In genomic region chr1:6259491-6260362, GRCh38 we compare ENCODE assay signal across 8 cellular contexts. TPM values are rescaled to one million over a fixed set of nuclear protein-coding genes. Genes with fewer than 3 reads are reported as not detected.
A peak's percentile ranks its signal among the peaks of the same experiment; 100 is the strongest.
DNase-seq lines count a peak whose midpoint lies in the region; ATAC-seq and TF ChIP-seq lines count a peak whose summit lies in the region.

No MANE protein-coding gene starts in this region.

- H3K4me3 Mint-ChIP-seq in activated T-helper 2 cell treated with anti-CD3 and anti-CD28 coated beads, Interferon-gamma antibody, Interleukin-2, Interleukin-4, amounts not matched to agents 10 μg/mL and 5 μg/mL and 100 μg/mL, durations not matched to agents 14 hours and 24 hours and 36 hours (ENCODE audit: low read depth): peak overlapping the region; percentile 62

- intact Hi-C loops in activated T-helper 2 cell treated with anti-CD3 and anti-CD28 coated beads, Interferon-gamma antibody, Interleukin-2, Interleukin-4, amounts not matched to agents 10 μg/mL and 5 μg/mL and 100 μg/mL, durations not matched to agents 14 hours and 24 hours and 36 hours (cut with micrococcal nuclease): no loop called here

- peaks cover 19% of the 10 kb centered on the region for H3K27me3 Mint-ChIP-seq in activated T-helper 2 cell treated with anti-CD3 and anti-CD28 coated beads, Interferon-gamma antibody, Interleukin-2, Interleukin-4, amounts not matched to agents 10 μg/mL and 5 μg/mL and 100 μg/mL, durations not matched to agents 14 hours and 24 hours and 36 hours (ENCODE audit: low read depth)

- TF ChIP-seq CTCF in GM06990 (IDR thresholded peaks at IDR 0.05; ENCODE audit: insufficient read depth, low read length, poor library complexity, severe bottlenecking) (no peak), RWPE2 (IDR thresholded peaks at IDR 0.05; ENCODE audit: poor library complexity, severe bottlenecking) (no peak), omental fat pad (IDR thresholded peaks at IDR 0.05) (no peak)

- H3K4me3 ChIP-seq in GM06990 (replicated peaks; ENCODE audit: low read depth, low read length) (peak overlapping the region; percentile 59), RWPE2 (ENCODE audit: severe bottlenecking) (peak overlapping the region; percentile 69)

- DNase-seq in GM06990 (ENCODE audit: extremely low read depth, insufficient read length) (peak; percentile 85), RWPE2 (ENCODE audit: low spot score) (peak; percentile 84), fibroblast of the conjunctiva (ENCODE audit: low read depth) (peak; percentile 47), omental fat pad (ENCODE audit: low spot score) (peak; percentile 76), superior temporal gyrus (ENCODE audit: extremely low spot score) (peak; percentile 25), COLO829 (ENCODE audit: low spot score) (no peak)
- peak; percentile 74 for DNase-seq in activated T-helper 2 cell treated with anti-CD3 and anti-CD28 coated beads, Interferon-gamma antibody, Interleukin-2, Interleukin-4, amounts not matched to agents 10 μg/mL and 5 μg/mL and 100 μg/mL, durations not matched to agents 14 hours and 24 hours and 36 hours (ENCODE audit: low spot score)

- peak overlapping the region; percentile 31 for H3K27ac ChIP-seq in RWPE2 (ENCODE audit: poor library complexity, severe bottlenecking)

- H3K4me1 Mint-ChIP-seq in activated T-helper 2 cell treated with anti-CD3 and anti-CD28 coated beads, Interferon-gamma antibody, Interleukin-2, Interleukin-4, amounts not matched to agents 10 μg/mL and 5 μg/mL and 100 μg/mL, durations not matched to agents 14 hours and 24 hours and 36 hours (ENCODE audit: low read depth): peaks cover 2% of the 10 kb centered on the region

- H3K36me3 ChIP-seq in GM06990 (ENCODE audit: control insufficient read depth, insufficient read depth, low read length) (no peaks in the 10 kb centered on the region; the same call in 1 of the 2 replicates), RWPE2 (ENCODE audit: low read depth) (0 out of 2 replicates have a peak, but pooled peaks cover 3% of the 10 kb centered on the region)

- no peak overlapping the region for H3K27ac Mint-ChIP-seq in activated T-helper 2 cell treated with anti-CD3 and anti-CD28 coated beads, Interferon-gamma antibody, Interleukin-2, Interleukin-4, amounts not matched to agents 10 μg/mL and 5 μg/mL and 100 μg/mL, durations not matched to agents 14 hours and 24 hours and 36 hours

- H3K9me3 Mint-ChIP-seq in activated T-helper 2 cell treated with anti-CD3 and anti-CD28 coated beads, Interferon-gamma antibody, Interleukin-2, Interleukin-4, amounts not matched to agents 10 μg/mL and 5 μg/mL and 100 μg/mL, durations not matched to agents 14 hours and 24 hours and 36 hours: no peaks in the 10 kb centered on the region

- peaks cover 5% of the 10 kb centered on the region for H3K4me1 ChIP-seq in RWPE2 (ENCODE audit: insufficient read depth, poor library complexity, severe bottlenecking)

- no peaks in the 10 kb centered on the region for H3K9me3 ChIP-seq in RWPE2 (ENCODE audit: severe bottlenecking)

- ATAC-seq in HG03571 (IDR thresholded peaks at IDR 0.05; ENCODE audit: unreplicated experiment): peak; percentile 52
- ATAC-seq in RWPE2 (ENCODE audit: low read depth): peak; percentile 47
- ATAC-seq in omental fat pad (ENCODE audit: low FRiP score): peak; percentile 52

- H3K27me3 ChIP-seq in GM06990 (replicated peaks; ENCODE audit: control insufficient read depth, insufficient read depth, low read length): no peaks in the 10 kb centered on the region; the same call in 1 of the 2 replicates
- H3K27me3 ChIP-seq in RWPE2 (ENCODE audit: insufficient read depth, poor library complexity, severe bottlenecking): no peaks in the 10 kb centered on the region

- H3K36me3 Mint-ChIP-seq in activated T-helper 2 cell treated with anti-CD3 and anti-CD28 coated beads, Interferon-gamma antibody, Interleukin-2, Interleukin-4, amounts not matched to agents 10 μg/mL and 5 μg/mL and 100 μg/mL, durations not matched to agents 14 hours and 24 hours and 36 hours (ENCODE audit: low read depth): no peaks in the 10 kb centered on the region

RNA-seq across cellular contexts. Expression of gene GPR153, which starts 1.2 kb away (rescaled TPM):
- 1.5 TPM in 2 replicates for total RNA-seq in activated T-helper 2 cell treated with anti-CD3 and anti-CD28 coated beads, Interferon-gamma antibody, Interleukin-2, Interleukin-4, amounts not matched to agents 10 μg/mL and 5 μg/mL and 100 μg/mL, durations not matched to agents 14 hours and 24 hours and 36 hours
- total RNA-seq in omental fat pad: 10 to 100 TPM; 10.9 to 19.8 (median 14.3) TPM

RNA-seq across cellular contexts. Expression of gene HES3, which starts 15.7 kb away (rescaled TPM):
- total RNA-seq in activated T-helper 2 cell treated with anti-CD3 and anti-CD28 coated beads, Interferon-gamma antibody, Interleukin-2, Interleukin-4, amounts not matched to agents 10 μg/mL and 5 μg/mL and 100 μg/mL, durations not matched to agents 14 hours and 24 hours and 36 hours: not detected in 2 replicates
- total RNA-seq in omental fat pad: not detected

RNA-seq across cellular contexts. Expression of gene ICMT, which starts 24.0 kb away (rescaled TPM):
- total RNA-seq in activated T-helper 2 cell treated with anti-CD3 and anti-CD28 coated beads, Interferon-gamma antibody, Interleukin-2, Interleukin-4, amounts not matched to agents 10 μg/mL and 5 μg/mL and 100 μg/mL, durations not matched to agents 14 hours and 24 hours and 36 hours: 60.0 and 62.3 TPM in 2 replicates
- total RNA-seq in omental fat pad: 10 to 100 TPM; 47.7 to 70.2 (median 57.3) TPM

RNA-seq across cellular contexts. Expression of gene RNF207, which starts 53.8 kb away (rescaled TPM):
- 54.4 and 58.4 TPM in 2 replicates for total RNA-seq in activated T-helper 2 cell treated with anti-CD3 and anti-CD28 coated beads, Interferon-gamma antibody, Interleukin-2, Interleukin-4, amounts not matched to agents 10 μg/mL and 5 μg/mL and 100 μg/mL, durations not matched to agents 14 hours and 24 hours and 36 hours
- 10 to 100 TPM in 2 of 4 donors, 1 to 10 TPM in 2; 5.2 to 48.2 (median 9.5) TPM for total RNA-seq in omental fat pad
